Comparison of ENCODE assay signal across 19 cellular contexts in genomic region chr9:107492381-107492780, GRCh38. TPM values are rescaled to one million over a fixed set of nuclear protein-coding genes. Genes with fewer than 3 reads are reported as not detected.
DNase-seq lines count a peak whose midpoint lies in the region; ATAC-seq and TF ChIP-seq lines count a peak whose summit lies in the region.
"Had no signal": no experiment of that assay in that cellular context is flagged by ENCODE, and none has a peak within 500 bp of the region (broad histone marks: within the 10 kb centered on the region; RNA-seq: fewer than 3 reads in every experiment).

No MANE protein-coding gene starts in this region.

- no peaks in the 10 kb centered on the region for H3K9me3 Mint-ChIP-seq in osteocyte (ENCODE audit: unreplicated experiment)
- H3K9me3 Mint-ChIP-seq: activated naive CD8-positive, alpha-beta T cell treated with anti-CD3 and anti-CD28 coated beads, Interleukin-2, amount 50 U/mL, for 24 hours; activated T-helper 17 cell treated with anti-CD3 and anti-CD28 coated beads, Interleukin-2, amount 50 U/mL, for 72 hours; HFFc6 had no signal

- no peak for TF ChIP-seq CTCF in Peyer's patch (IDR thresholded peaks at IDR 0.05)
- TF ChIP-seq CTCF in esophagus squamous epithelium (IDR thresholded peaks at IDR 0.05) = no peak
- TF ChIP-seq CTCF in osteocyte (IDR thresholded peaks at IDR 0.05) = no peak

- H3K36me3 ChIP-seq in Peyer's patch (peaks cover 0 to 6% (median 0%) of the 10 kb centered on the region in 3 donors), esophagus squamous epithelium (peaks cover 0 to 10% (median 5%) of the 10 kb centered on the region in 3 donors)
- H3K36me3 ChIP-seq: ovary, SJSA1 had no signal

- no peak for ATAC-seq in HG02678 (IDR thresholded peaks at IDR 0.05; ENCODE audit: unreplicated experiment)
- no peak for ATAC-seq in HG03108 (IDR thresholded peaks at IDR 0.05; ENCODE audit: unreplicated experiment)
- ATAC-seq in HG03460 (IDR thresholded peaks at IDR 0.05; ENCODE audit: unreplicated experiment) = no peak
- ATAC-seq: activated naive CD8-positive, alpha-beta T cell treated with anti-CD3 and anti-CD28 coated beads, Interleukin-2, amount 50 U/mL, for 24 hours; activated T-helper 17 cell treated with anti-CD3 and anti-CD28 coated beads, Interleukin-2, amount 50 U/mL, for 72 hours; left lobe of liver had no signal

- H3K27ac Mint-ChIP-seq in osteocyte (ENCODE audit: unreplicated experiment) = peak overlapping the region; percentile 100
- H3K27ac Mint-ChIP-seq: activated naive CD8-positive, alpha-beta T cell treated with anti-CD3 and anti-CD28 coated beads, Interleukin-2, amount 50 U/mL, for 24 hours; activated T-helper 17 cell treated with anti-CD3 and anti-CD28 coated beads, Interleukin-2, amount 50 U/mL, for 72 hours; HFFc6 had no signal

- H3K9me3 ChIP-seq in Peyer's patch (no peaks in the 10 kb centered on the region), esophagus squamous epithelium (no peaks in the 10 kb centered on the region)
- H3K9me3 ChIP-seq: Caco-2, ovary, SJSA1 had no signal

- intact Hi-C loops in esophagus squamous epithelium (cut with DNase I) = loop anchor here (10.0 kb wide), 1 partner anchor 242 kb away; no protein-coding TSS in a partner anchor

- peaks cover 23% of the 10 kb centered on the region for H3K4me1 Mint-ChIP-seq in osteocyte (ENCODE audit: unreplicated experiment)
- H3K4me1 Mint-ChIP-seq: activated T-helper 17 cell treated with anti-CD3 and anti-CD28 coated beads, Interleukin-2, amount 50 U/mL, for 72 hours had no signal

- no peaks in the 10 kb centered on the region for H3K27me3 ChIP-seq in Peyer's patch
- H3K27me3 ChIP-seq in esophagus squamous epithelium = peaks cover 0 to 17% (median 0%) of the 10 kb centered on the region in 4 donors
- H3K27me3 ChIP-seq: ovary, SJSA1 had no signal

- H3K27ac ChIP-seq in Peyer's patch = peak overlapping the region in 3 of 4 donors; percentile 88 to 97 (median 90)
- H3K27ac ChIP-seq in esophagus squamous epithelium = peak overlapping the region; percentile 5 to 98 (median 56)
- H3K27ac ChIP-seq: SJSA1 had no signal

- peaks cover 6% of the 10 kb centered on the region for H3K27me3 Mint-ChIP-seq in osteocyte (ENCODE audit: unreplicated experiment)

- peaks cover 3% of the 10 kb centered on the region for H3K36me3 Mint-ChIP-seq in osteocyte (ENCODE audit: unreplicated experiment)

- WGBS in esophagus squamous epithelium, 2 donors = 26 to 29% methylated on average over 4 of the region's 4 CpGs

- no peak for TF ChIP-seq POLR2A in Peyer's patch (IDR thresholded peaks at IDR 0.05)
- TF ChIP-seq POLR2A in esophagus squamous epithelium (IDR thresholded peaks at IDR 0.05) = no peak

- no peak overlapping the region for H3K4me3 ChIP-seq in Peyer's patch
- H3K4me3 ChIP-seq in esophagus squamous epithelium = no peak overlapping the region
- H3K4me3 ChIP-seq: ovary, SJSA1 had no signal

- peaks cover 0 to 16% (median 3%) of the 10 kb centered on the region in 4 donors for H3K4me1 ChIP-seq in Peyer's patch
- H3K4me1 ChIP-seq in esophagus squamous epithelium = peaks cover 0 to 38% (median 14%) of the 10 kb centered on the region in 3 donors

- DNase-seq in GM03348 (ENCODE audit: low spot score) = peak; percentile 27
- no peak for DNase-seq in Peyer's patch
- DNase-seq in esophagus squamous epithelium (lab: John Stamatoyannopoulos, UW) = no peak
- DNase-seq in osteocyte (ENCODE audit: extremely low spot score, unreplicated experiment) = no peak
- DNase-seq in hypothalamus (lab: John Stamatoyannopoulos, UW) = no peak
- DNase-seq: activated CD4-positive, CD25-positive, alpha-beta regulatory T cell treated with anti-CD3 and anti-CD28 coated beads, Interleukin-2, amount 50 U/mL, for 72 hours; activated naive CD8-positive, alpha-beta T cell treated with anti-CD3 and anti-CD28 coated beads, Interleukin-2, amount 50 U/mL, for 24 hours; Caco-2; foreskin melanocyte; HFFc6; NCI-H1417; stimulated activated CD4-positive, alpha-beta T cell treated with anti-CD3 and anti-CD28 coated beads, Interleukin-4, amount 100 ng/mL, for 1 hour had no signal

- H3K4me3 Mint-ChIP-seq in osteocyte (ENCODE audit: unreplicated experiment) = peak overlapping the region; percentile 2
- H3K4me3 Mint-ChIP-seq: activated naive CD8-positive, alpha-beta T cell treated with anti-CD3 and anti-CD28 coated beads, Interleukin-2, amount 50 U/mL, for 24 hours; HFFc6 had no signal

RNA-seq across cellular contexts. Expression of gene KLF4, which starts 2.8 kb away (rescaled TPM):
- total RNA-seq in Peyer's patch (100 to 1,000 TPM in 3 of 4 donors, 10 to 100 TPM in 1; 83.3 to 197 (median 165) TPM), esophagus squamous epithelium (100 to 1,000 TPM in 2 of 4 donors, 10 to 100 TPM in 2; 72.0 to 157 (median 106) TPM), osteocyte (113 and 131 TPM in 2 replicates)
